In the genomic region with DNA sequence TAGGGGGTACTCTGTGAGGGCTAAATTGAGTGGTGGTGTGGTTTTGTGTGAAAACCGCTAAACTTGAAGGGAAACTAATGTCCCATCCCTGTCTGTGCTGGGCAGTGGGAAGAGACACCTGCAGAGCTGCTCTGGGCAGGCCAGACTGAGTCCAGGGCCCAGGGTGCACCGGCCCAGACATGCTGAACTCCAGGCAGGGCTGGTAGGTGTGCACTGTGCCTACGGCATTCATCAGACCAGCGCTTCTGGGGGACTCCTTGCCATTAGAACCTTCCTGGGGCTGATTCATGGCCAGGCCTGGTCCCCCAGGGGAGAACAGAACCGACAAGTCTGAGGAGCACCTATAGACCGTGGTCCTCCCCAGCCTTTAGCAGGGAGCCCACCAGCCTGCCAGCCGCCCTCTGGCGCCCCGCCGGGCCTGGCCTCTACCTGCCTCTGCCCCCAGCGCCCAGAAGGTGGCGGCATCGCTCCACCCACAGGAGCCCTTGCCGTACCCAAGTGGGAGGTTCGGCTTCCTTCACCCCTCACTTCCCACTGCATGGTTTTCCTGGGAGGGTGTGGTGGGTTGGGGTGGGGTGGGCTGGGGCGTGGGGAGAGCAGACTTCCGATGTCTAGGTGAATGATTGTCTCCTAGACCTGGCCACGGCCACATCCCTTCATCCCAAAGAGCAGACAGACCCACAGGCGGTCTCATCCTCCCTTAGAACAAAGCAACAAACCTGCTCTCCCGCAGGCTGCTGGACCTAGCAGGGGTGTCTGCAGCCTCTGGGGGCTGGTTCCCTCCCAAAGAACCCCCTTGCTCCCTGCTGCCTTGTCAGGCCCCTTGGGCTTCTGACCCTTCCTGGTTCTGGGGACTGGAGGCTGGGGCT, we compare ENCODE assay signal across 8 cellular contexts. TPM values are rescaled to one million over a fixed set of nuclear protein-coding genes. Genes with fewer than 3 reads are reported as not detected.
A peak's percentile ranks its signal among the peaks of the same experiment; 100 is the strongest.
DNase-seq lines count a peak whose midpoint lies in the region; ATAC-seq and TF ChIP-seq lines count a peak whose summit lies in the region.

No MANE protein-coding gene starts in this region.

- no peaks in the 10 kb centered on the region for H3K9me3 Mint-ChIP-seq in nephron progenitor cell

- H3K36me3 Mint-ChIP-seq in nephron progenitor cell (ENCODE audit: low read depth): peaks cover 19% of the 10 kb centered on the region

- H4K20me1 ChIP-seq in GM23248 (ENCODE audit: insufficient read depth): no peaks in the 10 kb centered on the region

- peaks cover 41% of the 10 kb centered on the region for H3K27me3 Mint-ChIP-seq in nephron progenitor cell (ENCODE audit: low read depth, poor library complexity)

- H3K9me2 ChIP-seq in GM23248 (ENCODE audit: insufficient read depth): no peaks in the 10 kb centered on the region

- H3K27ac Mint-ChIP-seq in nephron progenitor cell: no peak overlapping the region

- H2AFZ ChIP-seq in GM23248: no peak overlapping the region

- peak in 8 of 14 donors; percentile 16 to 60 (median 32) for DNase-seq in C1 segment of cervical spinal cord (lab: John Stamatoyannopoulos, UW)
- DNase-seq in GM23248: peak; percentile 61
- peak; percentile 17 for DNase-seq in NCI-H774 (lab: John Stamatoyannopoulos, UW)
- DNase-seq in activated T-cell treated with anti-CD3 and anti-CD28 coated beads for 1 hour (ENCODE audit: low read depth): peak; percentile 72
- DNase-seq in erythroblast (lab: John Stamatoyannopoulos, UW): peak; percentile 63 to 82
- peak; percentile 83 for DNase-seq in nephron progenitor cell
- DNase-seq in testis: peak; percentile 72

- H3K4me1 Mint-ChIP-seq in nephron progenitor cell: peaks cover 52% of the 10 kb centered on the region

- no peak overlapping the region for H3K4me3 Mint-ChIP-seq in nephron progenitor cell

- TF ChIP-seq POLR2A in erythroblast (IDR thresholded peaks at IDR 0.05; ENCODE audit: low read length): no peak
- no peak for TF ChIP-seq POLR2A in testis (IDR thresholded peaks at IDR 0.05)

- no peak overlapping the region for H3K27ac ChIP-seq in GM23248
- H3K27ac ChIP-seq in testis: peak overlapping the region in 1 of 2 donors; percentile 11

- H3K27me3 ChIP-seq in GM23248 (replicated peaks; ENCODE audit: insufficient read depth) (no peaks in the 10 kb centered on the region), testis (no peaks in the 10 kb centered on the region)

- H3F3A ChIP-seq in GM23248 (ENCODE audit: insufficient read depth): no peaks in the 10 kb centered on the region

- TF ChIP-seq CTCF in nephron progenitor cell (IDR thresholded peaks at IDR 0.05) (peak; percentile 86), testis (IDR thresholded peaks at IDR 0.05) (peak; percentile 27 to 69 (median 61))

- intact Hi-C loops in testis (cut with DNase I; ENCODE audit: low total_unique reads): no loop called here

- 71 to 75% methylated on average over 17 to 20 of the region's 20 CpGs for WGBS in GM23248 (ENCODE audit: low coverage in 1 of 2, low lambda C conversion rate in 2 of 2, missing lambda C conversion rate in 2 of 2), 2 experiments
- WGBS in testis, 2 donors: 59 to 80% methylated on average over 2 to 18 of the region's 20 CpGs

- H3K79me2 ChIP-seq in GM23248 (ENCODE audit: insufficient read depth): no peaks in the 10 kb centered on the region

- H3K9ac ChIP-seq in GM23248: no peak overlapping the region

- no peak overlapping the region for H3K4me3 ChIP-seq in GM23248
- H3K4me3 ChIP-seq in testis: no peak overlapping the region

- no peak overlapping the region for H3K4me2 ChIP-seq in GM23248 (ENCODE audit: unreplicated experiment)

- in situ Hi-C loops in GM23248 (cut with MboI): no loop called here

- no peaks in the 10 kb centered on the region for H3K4me1 ChIP-seq in GM23248 (ENCODE audit: insufficient read depth)
- H3K4me1 ChIP-seq in testis: peaks cover 11% of the 10 kb centered on the region

- H3K36me3 ChIP-seq in GM23248 (ENCODE audit: low read depth) (no peaks in the 10 kb centered on the region), testis (ENCODE audit: low read depth, missing control alignments) (no peaks in the 10 kb centered on the region)

- H3K9me3 ChIP-seq in GM23248 (ENCODE audit: low read depth) (no peaks in the 10 kb centered on the region), testis (no peaks in the 10 kb centered on the region)

- ATAC-seq in HG02884 (IDR thresholded peaks at IDR 0.05; ENCODE audit: unreplicated experiment): no peak

RNA-seq across cellular contexts. Expression of a gene that starts 15.5 kb away (rescaled TPM):
- total RNA-seq in GM23248 (2014; rRNA removed; shearing (Covaris generic)): 35.8 and 41.2 TPM in 2 replicates
- polyA plus RNA-seq in GM23248 (2016; fragmentation: Nextera tagmentation; extraction: Ambion mirVana) (48.1 and 51.0 TPM in 2 replicates), testis (ENCODE audit: insufficient read depth, low read depth, low replicate concordance) (65.2 TPM)
- 10 to 100 TPM; 65.4 to 73.5 TPM for total RNA-seq in testis

RNA-seq across cellular contexts. Expression of a gene that starts 51.1 kb away (rescaled TPM):
- 37.7 and 46.3 TPM in 2 replicates for total RNA-seq in GM23248 (2014; rRNA removed; shearing (Covaris generic))
- polyA plus RNA-seq in GM23248 (2016; fragmentation: Nextera tagmentation; extraction: Ambion mirVana) (15.2 and 16.1 TPM in 2 replicates), testis (ENCODE audit: insufficient read depth, low read depth, low replicate concordance) (123 TPM)
- total RNA-seq in testis: 100 to 1,000 TPM; 231 to 234 TPM

Comparison
In these comparisons a context has a peak if more than half of its experiments do, and no peak if none do; other contexts are left out.
1. DNase-seq: peak in every context shown above with its lines; median percentile 83 in nephron progenitor cell; 72 in erythroblast; 72 in activated T-cell treated with anti-CD3 and anti-CD28 coated beads for 1 hour; 72 in testis; 61 in GM23248; 32 in C1 segment of cervical spinal cord; 17 in NCI-H774.